ENCODE assay signal across 11 cellular contexts in genomic region chr9:95993342-95993741, GRCh38.
"Had no signal": no experiment of that assay in that cellular context is flagged by ENCODE, and none has a peak within 500 bp of the region (broad histone marks: within the 10 kb centered on the region; RNA-seq: fewer than 3 reads in every experiment).

No MANE protein-coding gene starts in this region.

- H3K27me3 Mint-ChIP-seq: brain, memory B cell had no signal

- H3K4me1 Mint-ChIP-seq: memory B cell, nephron had no signal

- H3K27ac Mint-ChIP-seq: brain, memory B cell, nephron had no signal

- H3K9me3 Mint-ChIP-seq: memory B cell, nephron had no signal

- ATAC-seq: heart left ventricle, left cardiac atrium, pancreas, psoas muscle, SK-N-SH treated with all-trans-retinoic acid at 6 μM for 48 hours had no signal

- DNase-seq: activated effector memory CD4-positive, alpha-beta T cell treated with Interleukin-2 at 50 U/mL for 16 hours; aorta; heart left ventricle; left cardiac atrium; pancreas; psoas muscle; stomach had no signal

- H3K4me3 Mint-ChIP-seq: brain, memory B cell, nephron had no signal
